Comparison of ENCODE assay signal across 27 cellular contexts in the genomic region with DNA sequence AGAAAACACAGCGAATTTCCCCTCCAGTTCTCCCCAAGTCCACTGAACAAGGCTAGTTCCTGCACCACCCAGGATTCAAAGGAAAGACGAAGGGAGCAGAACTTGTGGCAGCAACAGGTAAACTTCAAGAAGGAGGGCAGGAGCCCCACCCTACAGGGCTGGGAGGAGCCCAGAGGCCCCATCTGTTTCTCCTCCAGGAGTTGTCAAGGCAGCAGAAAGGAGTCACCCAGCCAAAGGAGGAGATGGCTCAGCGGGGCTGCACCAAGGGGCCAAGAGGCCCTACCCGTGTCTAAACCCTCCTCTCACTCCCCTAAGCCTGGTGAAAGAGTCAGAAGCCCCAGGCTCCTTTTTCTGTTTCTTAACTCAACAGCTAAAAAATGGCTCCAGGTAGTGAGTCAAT. TPM values are rescaled to one million over a fixed set of nuclear protein-coding genes. Genes with fewer than 3 reads are reported as not detected.
DNase-seq lines count a peak whose midpoint lies in the region; ATAC-seq, FAIRE-seq and TF ChIP-seq lines count a peak whose summit lies in the region.
"Had no signal": no experiment of that assay in that cellular context is flagged by ENCODE, and none has a peak within 500 bp of the region (broad histone marks: within the 10 kb centered on the region; RNA-seq: fewer than 3 reads in every experiment).

No MANE protein-coding gene starts in this region.

- H3K9ac ChIP-seq in kidney (ENCODE audit: low read length in 2 of 2) (no peak overlapping the region), mesendoderm (ENCODE audit: low read length) (no peak overlapping the region)

- peaks cover 29% of the 10 kb centered on the region for H3K4me1 Mint-ChIP-seq in activated CD4-positive, alpha-beta T cell treated with anti-CD3 and anti-CD28 coated beads, Interleukin-2, amount 10 ng/mL, durations not matched to agents 7 days and 5 days
- H3K4me1 Mint-ChIP-seq in type B pancreatic cell (ENCODE audit: unreplicated experiment): peaks cover 11% of the 10 kb centered on the region

- no peak overlapping the region for H3K56ac ChIP-seq in mesendoderm (ENCODE audit: low read length)

- no peak for FAIRE-seq in kidney (lab: Jason Lieb, UNC)
- FAIRE-seq: small intestine had no signal

- H3K9me3 ChIP-seq in kidney (ENCODE audit: control insufficient read depth in 1 of 2, low read length in 2 of 2): no peaks in the 10 kb centered on the region
- H3K9me3 ChIP-seq: ascending aorta, lower lobe of right lung, upper lobe of left lung had no signal

- no peak overlapping the region for H4K8ac ChIP-seq in mesendoderm (ENCODE audit: low read depth, low read length)

- no peak overlapping the region for H3K23ac ChIP-seq in mesendoderm (ENCODE audit: low read length)

- H3K4me3 ChIP-seq in kidney (ENCODE audit: low read length in 2 of 2) (no peak overlapping the region), mesendoderm (ENCODE audit: low read length) (no peak overlapping the region)
- H3K4me3 ChIP-seq: ascending aorta, GM23248, lower lobe of right lung, upper lobe of left lung had no signal

- no peak overlapping the region for H3K4ac ChIP-seq in mesendoderm (ENCODE audit: low read depth, low read length)

- no peak overlapping the region for H2AK5ac ChIP-seq in mesendoderm (ENCODE audit: low read length)

- no peak overlapping the region for H2BK120ac ChIP-seq in mesendoderm (ENCODE audit: low read depth, low read length)

- H3K36me3 ChIP-seq in kidney (ENCODE audit: control insufficient read depth in 1 of 2, insufficient read depth in 2 of 2, low read length in 2 of 2): no peaks in the 10 kb centered on the region
- no peaks in the 10 kb centered on the region for H3K36me3 ChIP-seq in mesendoderm (ENCODE audit: control insufficient read depth, insufficient read depth, low read length)
- H3K36me3 ChIP-seq: ascending aorta, lower lobe of right lung, upper lobe of left lung had no signal

- H2BK15ac ChIP-seq in mesendoderm (replicated peaks; ENCODE audit: low read depth): no peak overlapping the region

- H3K27ac ChIP-seq in kidney (ENCODE audit: low read depth in 2 of 2, low read length in 2 of 2): no peak overlapping the region
- no peak overlapping the region for H3K27ac ChIP-seq in mesendoderm (ENCODE audit: low read depth, low read length)
- H3K27ac ChIP-seq: ascending aorta, GM23248, lower lobe of right lung had no signal

- no peak for ATAC-seq in GM21447 (IDR thresholded peaks at IDR 0.05; ENCODE audit: unreplicated experiment)
- ATAC-seq: activated T-helper 17 cell treated with anti-CD3 and anti-CD28 coated beads, Interleukin-2, amount 50 U/mL, for 72 hours had no signal

- POLR2A ChIA-PET in activated CD4-positive, alpha-beta T cell treated with anti-CD3 and anti-CD28 coated beads, Interleukin-2, amount 10 ng/mL, durations not matched to agents 7 days and 5 days (lab: Charles Lee): no interaction called here

- H3K27me3 Mint-ChIP-seq in activated CD4-positive, alpha-beta T cell treated with anti-CD3 and anti-CD28 coated beads, Interleukin-2, amount 10 ng/mL, durations not matched to agents 7 days and 5 days: no peaks in the 10 kb centered on the region
- H3K27me3 Mint-ChIP-seq in type B pancreatic cell: no peaks in the 10 kb centered on the region
- H3K27me3 Mint-ChIP-seq: activated naive CD8-positive, alpha-beta T cell; activated T-helper 17 cell treated with anti-CD3 and anti-CD28 coated beads, Interleukin-2, amount 50 U/mL, for 72 hours had no signal

- H4K5ac ChIP-seq in mesendoderm (ENCODE audit: low read length): no peak overlapping the region

- peaks cover 16% of the 10 kb centered on the region for H3K36me3 Mint-ChIP-seq in activated CD4-positive, alpha-beta T cell treated with anti-CD3 and anti-CD28 coated beads, Interleukin-2, amount 10 ng/mL, durations not matched to agents 7 days and 5 days (ENCODE audit: low read depth)
- peaks cover 25% of the 10 kb centered on the region for H3K36me3 Mint-ChIP-seq in type B pancreatic cell

- CTCF ChIA-PET in activated CD4-positive, alpha-beta T cell treated with anti-CD3 and anti-CD28 coated beads, Interleukin-2, amount 10 ng/mL, durations not matched to agents 7 days and 5 days (lab: Charles Lee): no interaction called here

- no peak overlapping the region for H3K4me2 ChIP-seq in mesendoderm (ENCODE audit: low read length)

- no peak overlapping the region for H2BK5ac ChIP-seq in mesendoderm (ENCODE audit: low read length)

- intact Hi-C loops in kidney (cut with DNase I): no loop called here

- no peaks in the 10 kb centered on the region for H3K79me1 ChIP-seq in mesendoderm (ENCODE audit: low read length)

- peak overlapping the region; percentile 76 for H3K27ac Mint-ChIP-seq in activated CD4-positive, alpha-beta T cell treated with anti-CD3 and anti-CD28 coated beads, Interleukin-2, amount 10 ng/mL, durations not matched to agents 7 days and 5 days
- peak overlapping the region; percentile 62 for H3K27ac Mint-ChIP-seq in type B pancreatic cell
- H3K27ac Mint-ChIP-seq: activated naive CD8-positive, alpha-beta T cell; dendritic cell treated with granulocyte-macrophage colony-stimulating factor and Interleukin-4, amounts not matched to agents 40 ng/mL and 50 ng/mL, for 4 days had no signal

- no peak overlapping the region for H3K4me3 Mint-ChIP-seq in activated CD4-positive, alpha-beta T cell treated with anti-CD3 and anti-CD28 coated beads, Interleukin-2, amount 10 ng/mL, durations not matched to agents 7 days and 5 days
- no peak overlapping the region for H3K4me3 Mint-ChIP-seq in type B pancreatic cell
- H3K4me3 Mint-ChIP-seq: activated naive CD8-positive, alpha-beta T cell; activated T-helper 17 cell treated with anti-CD3 and anti-CD28 coated beads, Interleukin-2, amount 50 U/mL, for 72 hours; dendritic cell treated with granulocyte-macrophage colony-stimulating factor and Interleukin-4, amounts not matched to agents 40 ng/mL and 50 ng/mL, for 4 days had no signal

- no peaks in the 10 kb centered on the region for H3K9me3 Mint-ChIP-seq in activated CD4-positive, alpha-beta T cell treated with anti-CD3 and anti-CD28 coated beads, Interleukin-2, amount 10 ng/mL, durations not matched to agents 7 days and 5 days
- no peaks in the 10 kb centered on the region for H3K9me3 Mint-ChIP-seq in type B pancreatic cell
- H3K9me3 Mint-ChIP-seq: activated T-helper 17 cell treated with anti-CD3 and anti-CD28 coated beads, Interleukin-2, amount 50 U/mL, for 72 hours; dendritic cell treated with granulocyte-macrophage colony-stimulating factor and Interleukin-4, amounts not matched to agents 40 ng/mL and 50 ng/mL, for 4 days had no signal

- H3K79me2 ChIP-seq in mesendoderm (ENCODE audit: control insufficient read depth, insufficient read depth, low read length): no peaks in the 10 kb centered on the region

- TF ChIP-seq CTCF in kidney (IDR thresholded peaks at IDR 0.05; ENCODE audit: borderline replicate concordance, extremely low read depth, insufficient read depth) (no peak), type B pancreatic cell (conservative IDR thresholded peaks at IDR 0.05) (no peak)

- WGBS in mesendoderm (ENCODE audit: extremely low coverage, insufficient coverage, low lambda C conversion rate): no CpG with 5 or more reads among the region's 4 CpGs

- no peak for DNase-seq in activated CD4-positive, alpha-beta T cell treated with anti-CD3 and anti-CD28 coated beads, Interleukin-2, amount 10 ng/mL, durations not matched to agents 7 days and 5 days
- DNase-seq in activated CD4-positive, alpha-beta T cell treated with anti-CD3 and anti-CD28 coated beads, Interleukin-2, amount 50 U/mL, for 1 hour: no peak
- DNase-seq in NCI-H69 (lab: John Stamatoyannopoulos, UW) (peak; percentile 26), kidney (peak; percentile 34), type B pancreatic cell (ENCODE audit: extremely low spot score, unreplicated experiment) (no peak), mesendoderm (no peak), SK-N-DZ (ENCODE audit: low spot score) (no peak)
- DNase-seq: ACHN; activated CD4-positive, alpha-beta T cell treated with anti-CD3 and anti-CD28 coated beads for 1 hour; activated CD8-positive, alpha-beta memory T cell treated with anti-CD3 and anti-CD28 coated beads, Interleukin-2, amount 50 U/mL, for 4 hours; DMS79; Kasumi-1; lower lobe of right lung; NCI-H1694 treated with DMSO at 0.1 percent for 48 hours; NCI-H524 treated with DMSO at 0.1 percent for 48 hours; Right ventricle myocardium superior; stimulated activated CD4-positive, alpha-beta T cell treated with anti-CD3 and anti-CD28 coated beads, Interleukin-2, amount 100 ng/mL, for 24 hours; upper lobe of left lung had no signal

- H3K27me3 ChIP-seq in mesendoderm (ENCODE audit: insufficient read depth, low read length, poor library complexity): no peaks in the 10 kb centered on the region
- H3K27me3 ChIP-seq: ascending aorta, upper lobe of left lung had no signal

- H3K4me1 ChIP-seq in kidney (ENCODE audit: control insufficient read depth in 1 of 2, insufficient read depth in 1 of 2, low read depth in 1 of 2, low read length in 2 of 2) (peaks cover 0 to 7% of the 10 kb centered on the region in 2 donors), mesendoderm (ENCODE audit: control insufficient read depth, low read depth, low read length) (peaks cover 5% of the 10 kb centered on the region)
- H3K4me1 ChIP-seq: ascending aorta had no signal

- H3K18ac ChIP-seq in mesendoderm (ENCODE audit: low read length): no peak overlapping the region

RNA-seq across cellular contexts. Expression of gene SAPCD1, which starts 1.8 kb away (rescaled TPM):
- 10 to 100 TPM in 1 of 2 experiments, 1 to 10 TPM in 1; 9.8 to 12.0 TPM for total RNA-seq in activated CD4-positive, alpha-beta T cell treated with anti-CD3 and anti-CD28 coated beads, Interleukin-2, amount 10 ng/mL, durations not matched to agents 7 days and 5 days
- 6.5 TPM for total RNA-seq in kidney
- polyA plus RNA-seq in kidney (ENCODE audit: insufficient read depth, low read depth, low replicate concordance): 6.8 TPM
- total RNA-seq in type B pancreatic cell (ENCODE audit: low replicate concordance): 3.2 and 8.9 TPM in 2 replicates
- polyA plus RNA-seq in mesendoderm (2013, experiment 1 of 2): 0.42 TPM
- polyA plus RNA-seq in mesendoderm (2013, experiment 2 of 2): 0.88 TPM
- polyA plus RNA-seq in SK-N-DZ (2014; cell fraction: cytosol; rRNA removed): 1.3 and 2.3 TPM in 2 replicates
- 35.2 and 55.1 TPM in 2 replicates for polyA plus RNA-seq in SK-N-DZ (2014; cell fraction: nucleus; rRNA removed)
- total RNA-seq: ascending aorta, omental fat pad had no signal

RNA-seq across cellular contexts. Expression of gene VWA7, which starts 12.9 kb away (rescaled TPM):
- 1 to 10 TPM; 5.2 to 5.4 TPM for total RNA-seq in activated CD4-positive, alpha-beta T cell treated with anti-CD3 and anti-CD28 coated beads, Interleukin-2, amount 10 ng/mL, durations not matched to agents 7 days and 5 days
- 32.5 TPM for total RNA-seq in kidney
- 10.2 TPM for polyA plus RNA-seq in kidney (ENCODE audit: insufficient read depth, low read depth, low replicate concordance)
- 6.1 and 6.4 TPM in 2 replicates for total RNA-seq in type B pancreatic cell (ENCODE audit: low replicate concordance)
- polyA plus RNA-seq in mesendoderm (2013, experiment 1 of 2): 0.58 TPM
- polyA plus RNA-seq in mesendoderm (2013, experiment 2 of 2): 0.53 TPM
- 0.48 and 0.88 TPM in 2 replicates for polyA plus RNA-seq in SK-N-DZ (2014; cell fraction: cytosol; rRNA removed)
- polyA plus RNA-seq in SK-N-DZ (2014; cell fraction: nucleus; rRNA removed): 9.2 and 11.3 TPM in 2 replicates
- total RNA-seq: ascending aorta, subcutaneous adipose tissue had no signal

RNA-seq across cellular contexts. Expression of gene MSH5, which starts 24.4 kb away (rescaled TPM):
- total RNA-seq in activated CD4-positive, alpha-beta T cell treated with anti-CD3 and anti-CD28 coated beads, Interleukin-2, amount 10 ng/mL, durations not matched to agents 7 days and 5 days: 10 to 100 TPM; 56.1 to 58.0 TPM
- total RNA-seq in kidney (23.7 TPM), type B pancreatic cell (ENCODE audit: low replicate concordance) (20.7 and 46.7 TPM in 2 replicates)
- polyA plus RNA-seq in kidney (ENCODE audit: insufficient read depth, low read depth, low replicate concordance): 14.4 TPM
- polyA plus RNA-seq in mesendoderm (2013, experiment 1 of 2): 5.4 TPM
- 5.3 TPM for polyA plus RNA-seq in mesendoderm (2013, experiment 2 of 2)
- 4.3 and 10.2 TPM in 2 replicates for polyA plus RNA-seq in SK-N-DZ (2014; cell fraction: cytosol; rRNA removed)
- 63.8 and 111 TPM in 2 replicates for polyA plus RNA-seq in SK-N-DZ (2014; cell fraction: nucleus; rRNA removed)

RNA-seq across cellular contexts. Expression of gene CLIC1, which starts 27.9 kb away (rescaled TPM):
- 100 to 1,000 TPM; 525 to 561 TPM for total RNA-seq in activated CD4-positive, alpha-beta T cell treated with anti-CD3 and anti-CD28 coated beads, Interleukin-2, amount 10 ng/mL, durations not matched to agents 7 days and 5 days
- total RNA-seq in kidney: 456 TPM
- 489 TPM for polyA plus RNA-seq in kidney (ENCODE audit: insufficient read depth, low read depth, low replicate concordance)
- 294 and 381 TPM in 2 replicates for total RNA-seq in type B pancreatic cell (ENCODE audit: low replicate concordance)
- polyA plus RNA-seq in mesendoderm (2013, experiment 1 of 2): 249 TPM
- polyA plus RNA-seq in mesendoderm (2013, experiment 2 of 2): 252 TPM
- 89.2 and 116 TPM in 2 replicates for polyA plus RNA-seq in SK-N-DZ (2014; cell fraction: cytosol; rRNA removed)
- polyA plus RNA-seq in SK-N-DZ (2014; cell fraction: nucleus; rRNA removed): 57.8 and 58.9 TPM in 2 replicates

RNA-seq across cellular contexts. Expression of gene VARS1, which starts 31.3 kb away (rescaled TPM):
- total RNA-seq in activated CD4-positive, alpha-beta T cell treated with anti-CD3 and anti-CD28 coated beads, Interleukin-2, amount 10 ng/mL, durations not matched to agents 7 days and 5 days: 100 to 1,000 TPM in 1 of 2 experiments, 10 to 100 TPM in 1; 85.0 to 100 TPM
- total RNA-seq in kidney (79.0 TPM), type B pancreatic cell (ENCODE audit: low replicate concordance) (89.0 and 104 TPM in 2 replicates)
- 30.3 TPM for polyA plus RNA-seq in kidney (ENCODE audit: insufficient read depth, low read depth, low replicate concordance)
- polyA plus RNA-seq in mesendoderm (2013, experiment 1 of 2): 63.4 TPM
- polyA plus RNA-seq in mesendoderm (2013, experiment 2 of 2): 64.0 TPM
- polyA plus RNA-seq in SK-N-DZ (2014; cell fraction: cytosol; rRNA removed): 81.7 and 91.7 TPM in 2 replicates
- polyA plus RNA-seq in SK-N-DZ (2014; cell fraction: nucleus; rRNA removed): 194 and 278 TPM in 2 replicates

Comparison
In these comparisons a context has a peak if more than half of its experiments do, and no peak if none do; other contexts are left out.
1. DNase-seq: peak in NCI-H69 (single experiment) and kidney (single experiment); none in activated CD4-positive, alpha-beta T cell treated with anti-CD3 and anti-CD28 coated beads, Interleukin-2, amount 10 ng/mL, durations not matched to agents 7 days and 5 days (single experiment), activated CD4-positive, alpha-beta T cell treated with anti-CD3 and anti-CD28 coated beads, Interleukin-2, amount 50 U/mL, for 1 hour (single experiment), type B pancreatic cell (single experiment), mesendoderm (single experiment) and SK-N-DZ (single experiment).